ENCODE assay signal across 14 cellular contexts in the genomic region with DNA sequence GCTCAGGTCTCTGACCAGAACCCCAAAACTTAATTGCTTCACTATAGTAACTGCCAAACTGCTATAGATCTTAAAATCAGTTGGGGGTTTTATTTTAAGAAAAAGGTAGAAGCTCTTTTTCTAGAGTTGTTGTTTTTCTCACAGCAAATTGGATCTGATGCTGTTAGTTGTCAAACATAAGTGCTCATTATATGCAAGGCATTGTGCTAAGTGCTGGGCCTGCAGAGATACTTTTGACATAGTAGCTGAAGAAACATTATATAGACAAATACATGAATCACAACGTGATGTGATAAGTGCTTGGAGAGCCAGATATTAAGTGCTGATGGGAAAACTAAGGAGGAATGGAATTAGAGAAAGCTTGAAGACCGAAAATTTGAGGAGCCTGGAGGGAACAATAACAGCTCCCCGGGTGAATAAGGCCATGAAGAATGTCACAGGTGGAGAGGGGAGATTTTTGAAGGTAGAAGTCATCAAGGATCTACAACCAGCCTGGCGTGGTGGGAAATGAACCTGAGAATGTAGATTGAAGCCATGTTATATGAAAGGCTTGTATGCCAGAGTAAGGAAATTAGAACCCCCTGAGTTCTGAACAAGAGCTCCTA.
DNase-seq lines count a peak whose midpoint lies in the region; ATAC-seq, FAIRE-seq and TF ChIP-seq lines count a peak whose summit lies in the region.
"Had no signal": no experiment of that assay in that cellular context is flagged by ENCODE, and none has a peak within 500 bp of the region (broad histone marks: within the 10 kb centered on the region; RNA-seq: fewer than 3 reads in every experiment).

No MANE protein-coding gene starts in this region.

- intact Hi-C loops in mammary epithelial cell (cut with micrococcal nuclease): no loop called here
- intact Hi-C loops in MCF 10A (cut with micrococcal nuclease): no loop called here

- H3K4me2 ChIP-seq in mammary epithelial cell (ENCODE audit: insufficient read depth, low read depth, low read length): no peak overlapping the region
- no peak overlapping the region for H3K4me2 ChIP-seq in astrocyte (ENCODE audit: low read length)
- H3K4me2 ChIP-seq in mesendoderm (ENCODE audit: low read length): no peak overlapping the region
- H3K4me2 ChIP-seq in hepatocyte: no peak overlapping the region
- H3K4me2 ChIP-seq: BLaER1 treated with 17β-estradiol and CSF1 and Interleukin-3, amounts not matched to agents 10 nM and 100 nM had no signal

- peak overlapping the region; percentile 14 for H2BK5ac ChIP-seq in mesendoderm (ENCODE audit: low read length)

- no peaks in the 10 kb centered on the region for H3K79me1 ChIP-seq in mesendoderm (ENCODE audit: low read length)

- BruUV-seq in mammary epithelial cell (replicated peaks; lab: Mats Ljungman, UMichigan) (no TSS peak), MCF 10A (replicated peaks; lab: Mats Ljungman, UMichigan) (no TSS peak)

- H3K23ac ChIP-seq in mesendoderm (ENCODE audit: low read length): no peak overlapping the region

- H4K8ac ChIP-seq in mesendoderm (ENCODE audit: low read depth, low read length): no peak overlapping the region

- TF ChIP-seq CTCF in mammary epithelial cell (conservative IDR thresholded peaks at IDR 0.05 in 1 of 2, IDR thresholded peaks at IDR 0.05 in 1 of 2; ENCODE audit: extremely low read depth in 1 of 2, insufficient read depth in 1 of 2, low read depth in 1 of 2, low read length in 2 of 2): no peak
- TF ChIP-seq CTCF in MCF 10A (IDR thresholded peaks at IDR 0.05; ENCODE audit: unreplicated experiment): no peak
- no peak for TF ChIP-seq CTCF in astrocyte (IDR thresholded peaks at IDR 0.05; ENCODE audit: insufficient read depth, low read depth, low read length)
- no peak for TF ChIP-seq CTCF in hepatocyte (IDR thresholded peaks at IDR 0.05; ENCODE audit: poor library complexity)

- CTCF ChIA-PET in mammary epithelial cell (lab: Charles Lee; ENCODE audit: low non-redundant PET) (interaction anchor here (0.6 kb wide), 1 partner anchor 122 kb away, joined by 4 read pairs; no protein-coding TSS in a partner anchor), MCF 10A (lab: Yijun Ruan, JAX) (no interaction called here)

- no peak overlapping the region for H3K4me3 ChIP-seq in mammary epithelial cell (replicated peaks in 1 of 3; ENCODE audit: insufficient read depth in 1 of 3, low read depth in 2 of 3, low read length in 3 of 3)
- no peak overlapping the region for H3K4me3 ChIP-seq in astrocyte (ENCODE audit: insufficient read depth, low read depth, low read length)
- no peak overlapping the region for H3K4me3 ChIP-seq in mesendoderm (ENCODE audit: low read length)
- no peak overlapping the region for H3K4me3 ChIP-seq in hepatocyte
- H3K4me3 ChIP-seq: BLaER1 treated with 17β-estradiol and CSF1 and Interleukin-3, amounts not matched to agents 10 nM and 100 nM had no signal

- no peak overlapping the region for H3K4ac ChIP-seq in mesendoderm (ENCODE audit: low read depth, low read length)

- H3K79me2 ChIP-seq in mammary epithelial cell (ENCODE audit: insufficient read depth, low read length) (no peaks in the 10 kb centered on the region), astrocyte (ENCODE audit: insufficient read depth, low read length) (no peaks in the 10 kb centered on the region), mesendoderm (ENCODE audit: control insufficient read depth, insufficient read depth, low read length) (no peaks in the 10 kb centered on the region), hepatocyte (no peaks in the 10 kb centered on the region)

- ATAC-seq in HG03108 (IDR thresholded peaks at IDR 0.05; ENCODE audit: unreplicated experiment): no peak

- H3K27ac Mint-ChIP-seq in MCF 10A (ENCODE audit: low read depth, unreplicated experiment) (no peak overlapping the region), astrocyte (ENCODE audit: unreplicated experiment) (peak overlapping the region; percentile 8)
- H3K27ac Mint-ChIP-seq: HFFc6 had no signal

- no peak overlapping the region for H3K9ac ChIP-seq in mammary epithelial cell (ENCODE audit: insufficient read depth, low read length)
- no peak overlapping the region for H3K9ac ChIP-seq in astrocyte (ENCODE audit: low read length)
- H3K9ac ChIP-seq in mesendoderm (ENCODE audit: low read length): no peak overlapping the region
- H3K9ac ChIP-seq: BLaER1 treated with 17β-estradiol and CSF1 and Interleukin-3, amounts not matched to agents 10 nM and 100 nM had no signal

- peak overlapping the region; percentile 51 for H3K56ac ChIP-seq in mesendoderm (ENCODE audit: low read length)

- H3K4me1 ChIP-seq in mammary epithelial cell (ENCODE audit: insufficient read depth, low read length) (peaks cover 4% of the 10 kb centered on the region), astrocyte (ENCODE audit: insufficient read depth, low read length) (peaks cover 32% of the 10 kb centered on the region), mesendoderm (ENCODE audit: control insufficient read depth, low read depth, low read length) (peaks cover 11% of the 10 kb centered on the region), hepatocyte (ENCODE audit: insufficient read depth) (peaks cover 10% of the 10 kb centered on the region)
- H3K4me1 ChIP-seq: BLaER1 treated with 17β-estradiol and CSF1 and Interleukin-3, amounts not matched to agents 10 nM and 100 nM had no signal

- H3K4me3 Mint-ChIP-seq in MCF 10A (ENCODE audit: unreplicated experiment) (no peak overlapping the region), astrocyte (ENCODE audit: unreplicated experiment) (no peak overlapping the region)
- H3K4me3 Mint-ChIP-seq: HFFc6 had no signal

- POLR2A ChIA-PET in MCF 10A (lab: Yijun Ruan, JAX): interaction anchor here (0.5 to 1.0 kb wide), 3 partner anchors 13 to 300 kb away, joined by 3 read pairs; no protein-coding TSS in a partner anchor

- peak overlapping the region; percentile 86 for H3K18ac ChIP-seq in mesendoderm (ENCODE audit: low read length)

- FAIRE-seq in astrocyte (lab: Jason Lieb, UNC): no peak

- no peak overlapping the region for H2AFZ ChIP-seq in mammary epithelial cell (ENCODE audit: low read depth, low read length)
- no peak overlapping the region for H2AFZ ChIP-seq in astrocyte (ENCODE audit: low read depth, low read length)
- H2AFZ ChIP-seq in hepatocyte: no peak overlapping the region

- H3K9me2 ChIP-seq in hepatocyte (replicated peaks; ENCODE audit: insufficient read depth): no peaks in the 10 kb centered on the region

- dilution Hi-C loops in mammary epithelial cell (cut with HindIII; ENCODE audit: low sequenced_read_pairs): no loop called here

- DNase-seq in mammary epithelial cell (peak; percentile 25), MCF 10A (ENCODE audit: unreplicated experiment) (no peak), astrocyte (ENCODE audit: low read depth) (no peak), mesendoderm (peak; percentile 93), hepatocyte (ENCODE audit: low spot score) (no peak), caudate nucleus (lab: John Stamatoyannopoulos, UW) (no peak)
- DNase-seq in activated naive CD4-positive, alpha-beta T cell (lab: John Stamatoyannopoulos, UW): no peak
- DNase-seq: HFFc6, NCI-H1092 treated with DMSO at 0.1 percent for 48 hours, NCI-H1694, NCI-H2171 treated with DMSO at 0.1 percent for 48 hours, NCI-H524 had no signal

- H3K27me3 Mint-ChIP-seq in MCF 10A (ENCODE audit: insufficient read depth, unreplicated experiment) (no peaks in the 10 kb centered on the region), astrocyte (ENCODE audit: low read depth, unreplicated experiment) (no peaks in the 10 kb centered on the region)

- peak overlapping the region; percentile 98 for H2BK120ac ChIP-seq in mesendoderm (ENCODE audit: low read depth, low read length)

- no peaks in the 10 kb centered on the region for H4K20me1 ChIP-seq in mammary epithelial cell (ENCODE audit: insufficient read depth, low read length)
- H4K20me1 ChIP-seq in astrocyte (ENCODE audit: insufficient read depth, low read length): no peaks in the 10 kb centered on the region
- no peaks in the 10 kb centered on the region for H4K20me1 ChIP-seq in hepatocyte (ENCODE audit: insufficient read depth, poor library complexity, severe bottlenecking)
- H4K20me1 ChIP-seq: BLaER1 treated with 17β-estradiol and CSF1 and Interleukin-3, amounts not matched to agents 10 nM and 100 nM had no signal

- WGBS in mammary epithelial cell (ENCODE audit: low coverage, missing lambda C conversion rate): 31% methylated on average over 4 of the region's 4 CpGs
- no CpG with 5 or more reads among the region's 4 CpGs for whole genome bisulfite sequencing in mesendoderm (ENCODE audit: extremely low coverage, insufficient coverage, low lambda C conversion rate)
- WGBS in hepatocyte (ENCODE audit: low lambda C conversion rate, missing lambda C conversion rate): 79% methylated on average over 4 of the region's 4 CpGs

- peak overlapping the region; percentile 29 for H2AK5ac ChIP-seq in mesendoderm (ENCODE audit: low read length)

- H2BK15ac ChIP-seq in mesendoderm (replicated peaks; ENCODE audit: low read depth): peak overlapping the region; percentile 86

- H3K4me1 Mint-ChIP-seq in MCF 10A (ENCODE audit: insufficient read depth, unreplicated experiment) (peaks cover 6% of the 10 kb centered on the region), astrocyte (ENCODE audit: low read depth, unreplicated experiment) (peaks cover 29% of the 10 kb centered on the region)

- H3K27me3 ChIP-seq in mammary epithelial cell (ENCODE audit: insufficient read depth, low read length): no peaks in the 10 kb centered on the region
- H3K27me3 ChIP-seq in astrocyte (ENCODE audit: insufficient read depth, low read length): no peaks in the 10 kb centered on the region
- no peaks in the 10 kb centered on the region for H3K27me3 ChIP-seq in mesendoderm (ENCODE audit: insufficient read depth, low read length, poor library complexity)
- no peaks in the 10 kb centered on the region for H3K27me3 ChIP-seq in hepatocyte
- H3K27me3 ChIP-seq: BLaER1 treated with 17β-estradiol and CSF1 and Interleukin-3, amounts not matched to agents 10 nM and 100 nM had no signal

- H3K36me3 ChIP-seq in mammary epithelial cell (ENCODE audit: insufficient read depth, low read length) (no peaks in the 10 kb centered on the region), astrocyte (ENCODE audit: insufficient read depth, low read length) (no peaks in the 10 kb centered on the region), mesendoderm (ENCODE audit: control insufficient read depth, insufficient read depth, low read length) (no peaks in the 10 kb centered on the region), hepatocyte (replicated peaks; ENCODE audit: insufficient read depth, low read depth) (no peaks in the 10 kb centered on the region)
- H3K36me3 ChIP-seq: BLaER1 treated with 17β-estradiol and CSF1 and Interleukin-3, amounts not matched to agents 10 nM and 100 nM had no signal

- H3K36me3 Mint-ChIP-seq in MCF 10A (ENCODE audit: insufficient read depth, unreplicated experiment) (no peaks in the 10 kb centered on the region), astrocyte (ENCODE audit: low read depth, unreplicated experiment) (no peaks in the 10 kb centered on the region)

- in situ Hi-C loops in mammary epithelial cell (cut with MboI; ENCODE audit: low sequenced_read_pairs in 2 of 2): no loop called here

- no peak overlapping the region for H4K5ac ChIP-seq in mesendoderm (ENCODE audit: low read length)

- H3K9me3 Mint-ChIP-seq in MCF 10A (ENCODE audit: unreplicated experiment): no peaks in the 10 kb centered on the region
- H3K9me3 Mint-ChIP-seq in astrocyte (ENCODE audit: unreplicated experiment): peaks cover 2% of the 10 kb centered on the region
- H3K9me3 Mint-ChIP-seq: HFFc6 had no signal

- H3K9me3 ChIP-seq in mammary epithelial cell (replicated peaks; ENCODE audit: insufficient read depth, low read length) (no peaks in the 10 kb centered on the region), astrocyte (ENCODE audit: insufficient read depth, low read depth, low read length) (no peaks in the 10 kb centered on the region), hepatocyte (ENCODE audit: low read depth) (no peaks in the 10 kb centered on the region)
- H3K9me3 ChIP-seq: BLaER1 treated with 17β-estradiol and CSF1 and Interleukin-3, amounts not matched to agents 10 nM and 100 nM had no signal

- H3K27ac ChIP-seq in mammary epithelial cell (ENCODE audit: insufficient read depth, low read depth, low read length): no peak overlapping the region
- H3K27ac ChIP-seq in astrocyte (ENCODE audit: low read depth, low read length): no peak overlapping the region
- H3K27ac ChIP-seq in mesendoderm (ENCODE audit: low read depth, low read length): no peak overlapping the region
- H3K27ac ChIP-seq in hepatocyte: no peak overlapping the region
- H3K27ac ChIP-seq in caudate nucleus (ENCODE audit: low read depth, low read length): no peak overlapping the region
- H3K27ac ChIP-seq: BLaER1 treated with 17β-estradiol and CSF1 and Interleukin-3, amounts not matched to agents 10 nM and 100 nM had no signal

Comparison
In these comparisons a context has a peak if more than half of its experiments do, and no peak if none do; other contexts are left out.
1. DNase-seq: peak in mammary epithelial cell (single experiment) and mesendoderm (single experiment); none in MCF 10A (single experiment), astrocyte (single experiment), activated naive CD4-positive, alpha-beta T cell (0 of 4), hepatocyte (single experiment) and caudate nucleus (0 of 61).